In genomic region chr6:56772737-56773184, GRCh38 we compare ENCODE assay signal across 1 cellular context.
TF ChIP-seq lines count a peak whose summit lies in the region.

No MANE protein-coding gene starts in this region.

TF ChIP-seq in Ishikawa, 13 proteins besides CTCF, POLR2A, EP300 and RAD21 (continued from another document):
- peak; percentile 29; the same call in 1 of the 2 replicates for TF ChIP-seq NFIC (IDR thresholded peaks at IDR 0.05)
- TF ChIP-seq EGR1 (IDR thresholded peaks at IDR 0.05): no peak
- TF ChIP-seq ZBTB7A (IDR thresholded peaks at IDR 0.05; ENCODE audit: low read depth): no peak
- TF ChIP-seq YY1 (IDR thresholded peaks at IDR 0.05; ENCODE audit: low read depth): no peak
- no peak for TF ChIP-seq CREB1 (IDR thresholded peaks at IDR 0.05; ENCODE audit: low read depth)
- TF ChIP-seq TEAD4 (IDR thresholded peaks at IDR 0.05): no peak
- TF ChIP-seq CEBPB (IDR thresholded peaks at IDR 0.05): no peak
- TF ChIP-seq TAF1 (IDR thresholded peaks at IDR 0.05; ENCODE audit: low read depth): no peak
- no peak for TF ChIP-seq REST (IDR thresholded peaks at IDR 0.05; ENCODE audit: low read depth)
- no peak for TF ChIP-seq FOXM1 (IDR thresholded peaks at IDR 0.05; ENCODE audit: borderline replicate concordance, low read depth)
- TF ChIP-seq MAX (IDR thresholded peaks at IDR 0.05): peak; percentile 60
